In genomic region chr11:2445107-2445947, GRCh38 we compare ENCODE assay signal across 8 cellular contexts. TPM values are rescaled to one million over a fixed set of nuclear protein-coding genes. Genes with fewer than 3 reads are reported as not detected.
A peak's percentile ranks its signal among the peaks of the same experiment; 100 is the strongest.
DNase-seq lines count a peak whose midpoint lies in the region; ATAC-seq and TF ChIP-seq lines count a peak whose summit lies in the region.

No MANE protein-coding gene starts in this region.

- H3K4me3 ChIP-seq in Peyer's patch (peak overlapping the region; percentile 54 to 83 (median 72)), ectodermal cell (ENCODE audit: insufficient read depth, low read depth, low read length) (peak overlapping the region; percentile 22), neural progenitor cell (peak overlapping the region; percentile 43)

- peaks cover 3% of the 10 kb centered on the region for H3K36me3 Mint-ChIP-seq in CD4-positive, alpha-beta T cell (ENCODE audit: low read depth)
- H3K36me3 Mint-ChIP-seq in neural progenitor cell, result no peaks in the 10 kb centered on the region

- 12% methylated on average over 80 of the region's 80 CpGs for WGBS in ectodermal cell, 2 experiments

- TF ChIP-seq POLR2A in Peyer's patch (IDR thresholded peaks at IDR 0.05), result no peak

- H3K27ac ChIP-seq in CD4-positive, alpha-beta T cell (ENCODE audit: low read depth, low read length), result peak overlapping the region; percentile 4
- peak overlapping the region; percentile 1 to 91 (median 46) for H3K27ac ChIP-seq in Peyer's patch
- no peak overlapping the region for H3K27ac ChIP-seq in ectodermal cell (ENCODE audit: insufficient read depth, low read depth, low read length, poor library complexity, severe bottlenecking)
- H3K27ac ChIP-seq in neural progenitor cell, result no peak overlapping the region

- H3K36me3 ChIP-seq in Peyer's patch (no peaks in the 10 kb centered on the region), ectodermal cell (ENCODE audit: control insufficient read depth, insufficient read depth, low read length) (no peaks in the 10 kb centered on the region), neural progenitor cell (no peaks in the 10 kb centered on the region)

- peak overlapping the region; percentile 70 for H3K4me2 ChIP-seq in neural progenitor cell

- no peaks in the 10 kb centered on the region for H3K27me3 Mint-ChIP-seq in CD4-positive, alpha-beta T cell
- peaks cover 46% of the 10 kb centered on the region for H3K27me3 Mint-ChIP-seq in neural progenitor cell (ENCODE audit: insufficient read depth, low read depth)

- H3K79me2 ChIP-seq in neural progenitor cell (ENCODE audit: low read depth), result no peaks in the 10 kb centered on the region

- CTCF ChIA-PET in CD4-positive, alpha-beta T cell (lab: Charles Lee), result interaction anchor here (3.4 kb wide), 1 partner anchor 87 kb away, joined by 19 read pairs; no protein-coding TSS in a partner anchor

- H4K20me1 ChIP-seq in neural progenitor cell (ENCODE audit: low read depth), result no peaks in the 10 kb centered on the region

- TF ChIP-seq CTCF in CD4-positive, alpha-beta T cell (IDR thresholded peaks at IDR 0.05), result no peak
- TF ChIP-seq CTCF in Peyer's patch (IDR thresholded peaks at IDR 0.05) (peak in 1 of 6 experiments; percentile 0), neural progenitor cell (IDR thresholded peaks at IDR 0.05) (no peak), omental fat pad (IDR thresholded peaks at IDR 0.05) (no peak)

- peak; percentile 18 for ATAC-seq in CD4-positive, alpha-beta T cell (ENCODE audit: poor library complexity)
- ATAC-seq in omental fat pad (ENCODE audit: low FRiP score) (no peak), HG02852 (IDR thresholded peaks at IDR 0.05; ENCODE audit: unreplicated experiment) (no peak)

- H2AFZ ChIP-seq in neural progenitor cell (replicated peaks), result no peak overlapping the region

- peaks cover 50% of the 10 kb centered on the region for H3K4me1 Mint-ChIP-seq in CD4-positive, alpha-beta T cell (ENCODE audit: low read depth)
- H3K4me1 Mint-ChIP-seq in neural progenitor cell, result no peaks in the 10 kb centered on the region

- no peaks in the 10 kb centered on the region for H3K9me3 ChIP-seq in CD4-positive, alpha-beta T cell (ENCODE audit: control insufficient read depth, low read length)
- H3K9me3 ChIP-seq in Peyer's patch (no peaks in the 10 kb centered on the region), ectodermal cell (ENCODE audit: control insufficient read depth, low read length) (no peaks in the 10 kb centered on the region), neural progenitor cell (ENCODE audit: low read depth) (no peaks in the 10 kb centered on the region)

- no peaks in the 10 kb centered on the region for H3F3A ChIP-seq in neural progenitor cell (ENCODE audit: low read depth)

- no peak overlapping the region for H3K9ac ChIP-seq in neural progenitor cell

- H3K4me1 ChIP-seq in Peyer's patch (peaks cover 4 to 45% (median 24%) of the 10 kb centered on the region in 4 donors), ectodermal cell (ENCODE audit: control insufficient read depth, insufficient read depth, low read length) (no peaks in the 10 kb centered on the region), neural progenitor cell (no peaks in the 10 kb centered on the region)

- intact Hi-C loops in CD4-positive, alpha-beta T cell (cut with DNase I, micrococcal nuclease), result loop anchor here (2.0 to 10.0 kb wide), 4 partner anchors 37 to 609 kb away; partner anchors contain the start of gene CARS1 (in 1 of the 2)

- POLR2A ChIA-PET in CD4-positive, alpha-beta T cell (lab: Charles Lee), result interaction anchor here (0.6 to 5.3 kb wide), 7 partner anchors 20 to 488 kb away, joined by 3 to 36 read pairs (median 4); partner anchors contain the start of genes C11orf21, CDKN1C, TSPAN32 and TSSC4

- peak overlapping the region; percentile 86 for H3K27ac Mint-ChIP-seq in CD4-positive, alpha-beta T cell
- H3K27ac Mint-ChIP-seq in neural progenitor cell, result no peak overlapping the region

- no peaks in the 10 kb centered on the region for H3K9me3 Mint-ChIP-seq in CD4-positive, alpha-beta T cell
- H3K9me3 Mint-ChIP-seq in neural progenitor cell, result peaks cover 10% of the 10 kb centered on the region

- peak in 3 of 10 experiments; percentile 11 to 25 (median 11) for DNase-seq in CD4-positive, alpha-beta T cell
- DNase-seq in Peyer's patch, result peak in 1 of 3 donors; percentile 67
- DNase-seq in neural progenitor cell (ENCODE audit: low spot score), result peak; percentile 36
- DNase-seq in omental fat pad (ENCODE audit: low spot score), result no peak
- DNase-seq in MV-4-11 (lab: John Stamatoyannopoulos, UW), result no peak
- DNase-seq in NCI-H2171 (lab: John Stamatoyannopoulos, UW), result no peak

- no peaks in the 10 kb centered on the region for H3K27me3 ChIP-seq in CD4-positive, alpha-beta T cell (ENCODE audit: control insufficient read depth, insufficient read depth, low read length)
- no peaks in the 10 kb centered on the region for H3K27me3 ChIP-seq in Peyer's patch
- H3K27me3 ChIP-seq in ectodermal cell (ENCODE audit: control insufficient read depth, insufficient read depth, low read length, poor library complexity, severe bottlenecking), result peaks cover 96% of the 10 kb centered on the region
- peaks cover 98% of the 10 kb centered on the region for H3K27me3 ChIP-seq in neural progenitor cell

- peak overlapping the region; percentile 96 for H3K4me3 Mint-ChIP-seq in CD4-positive, alpha-beta T cell
- peak overlapping the region; percentile 71 for H3K4me3 Mint-ChIP-seq in neural progenitor cell

RNA-seq across cellular contexts. Expression of gene KCNQ1, which starts 0.5 kb away (rescaled TPM):
- 10 to 100 TPM; 31.3 to 33.1 TPM for total RNA-seq in CD4-positive, alpha-beta T cell
- 10 to 100 TPM; 50.6 to 66.4 (median 54.2) TPM for total RNA-seq in Peyer's patch
- 1.0 TPM for polyA plus RNA-seq in ectodermal cell (2013, experiment 1 of 4)
- polyA plus RNA-seq in ectodermal cell (2013, experiment 2 of 4), result 1.6 TPM
- 0.64 TPM for polyA plus RNA-seq in ectodermal cell (2013, experiment 3 of 4)
- 0.73 TPM for polyA plus RNA-seq in ectodermal cell (2013, experiment 4 of 4)
- total RNA-seq in neural progenitor cell (ENCODE audit: low replicate concordance), result 0.11 and 0.99 TPM in 2 replicates
- total RNA-seq in omental fat pad, result 1 to 10 TPM; 4.5 to 5.9 (median 5.2) TPM

RNA-seq across cellular contexts. Expression of gene TRPM5, which starts 1.0 kb away (rescaled TPM):
- 1 to 10 TPM in 1 of 2 experiments, under 1 TPM in 1; 0.91 to 1.3 TPM for total RNA-seq in CD4-positive, alpha-beta T cell
- total RNA-seq in Peyer's patch (10 to 100 TPM in 3 of 4 donors, 1 to 10 TPM in 1; 8.1 to 24.2 (median 16.3) TPM), neural progenitor cell (ENCODE audit: low replicate concordance) (0.34 TPM in 1 of 2 replicates, not detected in the other), omental fat pad (under 1 TPM in 1 of 4 donors, not detected in 3; 0.63 TPM)
- not detected for polyA plus RNA-seq in ectodermal cell (2013, experiment 1 of 4)
- polyA plus RNA-seq in ectodermal cell (2013, experiment 2 of 4), result 0.16 TPM
- polyA plus RNA-seq in ectodermal cell (2013, experiment 3 of 4), result 0.11 TPM
- polyA plus RNA-seq in ectodermal cell (2013, experiment 4 of 4), result 0.12 TPM

RNA-seq across cellular contexts. Expression of gene TSSC4, which starts 44.8 kb away (rescaled TPM):
- 10 to 100 TPM; 47.5 to 50.0 TPM for total RNA-seq in CD4-positive, alpha-beta T cell
- total RNA-seq in Peyer's patch (10 to 100 TPM; 16.5 to 40.2 (median 34.1) TPM), neural progenitor cell (ENCODE audit: low replicate concordance) (11.1 and 30.2 TPM in 2 replicates), omental fat pad (10 to 100 TPM; 29.9 to 59.7 (median 33.5) TPM)
- 34.3 TPM for polyA plus RNA-seq in ectodermal cell (2013, experiment 1 of 4)
- polyA plus RNA-seq in ectodermal cell (2013, experiment 2 of 4), result 30.1 TPM
- 27.2 TPM for polyA plus RNA-seq in ectodermal cell (2013, experiment 3 of 4)
- polyA plus RNA-seq in ectodermal cell (2013, experiment 4 of 4), result 28.1 TPM

Comparison
In these comparisons a context has a peak if more than half of its experiments do, and no peak if none do; other contexts are left out.
1. H3K27ac ChIP-seq: peak in CD4-positive, alpha-beta T cell (single experiment) and Peyer's patch (4 of 4); none in ectodermal cell (single experiment) and neural progenitor cell (single experiment).
2. RNA of gene KCNQ1, which starts 0.5 kb away (total RNA-seq): 50.6 to 66.4 TPM in Peyer's patch and 31.3 to 33.1 TPM in CD4-positive, alpha-beta T cell; 4.5 to 5.9 TPM in omental fat pad and 0.11 to 0.99 TPM in neural progenitor cell; every median in the first group is over 4 times any median in the second.
3. Peak in every context shown above with its lines, with median percentiles within 50 percentile points of each other: H3K4me3 ChIP-seq.